ENCODE assay signal across 1 cellular context in the genomic region with DNA sequence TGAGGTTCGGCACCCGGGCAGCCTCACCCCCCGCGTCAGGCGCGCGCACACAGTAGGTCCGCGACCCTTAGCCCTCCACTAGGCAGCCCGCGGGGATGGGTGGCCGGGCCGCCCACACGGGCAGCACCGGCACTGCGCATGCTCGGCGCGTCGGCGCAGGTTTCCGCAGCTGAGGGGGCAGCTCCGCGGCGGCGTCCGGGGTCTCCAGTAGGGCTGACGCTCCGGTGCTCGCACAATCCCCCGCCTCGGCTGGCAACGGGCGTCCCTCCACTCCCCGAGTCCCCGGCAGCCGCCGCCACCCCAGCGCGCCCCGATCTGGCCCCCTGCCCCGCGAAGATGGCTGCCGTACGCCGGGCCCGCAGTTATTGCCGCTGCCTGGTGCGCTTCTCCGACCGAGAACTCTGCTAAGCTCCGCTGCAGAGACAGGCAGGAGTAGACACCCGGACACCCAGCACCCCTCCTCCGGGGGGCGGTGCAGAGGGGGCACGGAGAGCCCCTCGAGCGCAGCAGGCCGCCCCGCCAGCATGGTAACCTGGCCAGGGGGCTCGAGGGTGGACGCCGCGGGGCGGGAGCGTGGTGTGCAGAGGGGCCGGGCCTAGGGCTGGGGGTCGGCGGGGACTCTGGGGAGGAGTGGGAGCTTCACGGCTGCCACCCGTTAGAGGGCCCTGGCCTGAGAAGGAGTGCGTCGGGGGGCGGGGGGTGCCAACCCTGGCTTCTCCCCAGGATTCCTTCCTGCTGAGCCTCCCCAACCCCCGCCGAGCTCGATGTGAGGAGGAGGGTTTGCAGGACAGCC.
TF ChIP-seq lines count a peak whose summit lies in the region.

Gene FBXO9, plus strand, starts transcription at position 139 of the 793 bp plus-strand sequence. Its CDS starts 386 bp downstream, at position 525.

TF ChIP-seq in HepG2, 621 proteins besides CTCF, POLR2A, EP300 and RAD21 (continued from another document and continues in another):
- TF ChIP-seq CSRNP2 (CRISPR knock-in tag; conservative IDR thresholded peaks at IDR 0.05; ENCODE audit: low read depth): 0 out of 2 replicates have a peak, but pooled peaks have one; percentile 51
- peak; percentile 41 for TF ChIP-seq ZNF281 (CRISPR knock-in tag; IDR thresholded peaks at IDR 0.05; ENCODE audit: borderline replicate concordance)
- no peak for TF ChIP-seq RFX1 (IDR thresholded peaks at IDR 0.05)
- TF ChIP-seq, protein P1, sequence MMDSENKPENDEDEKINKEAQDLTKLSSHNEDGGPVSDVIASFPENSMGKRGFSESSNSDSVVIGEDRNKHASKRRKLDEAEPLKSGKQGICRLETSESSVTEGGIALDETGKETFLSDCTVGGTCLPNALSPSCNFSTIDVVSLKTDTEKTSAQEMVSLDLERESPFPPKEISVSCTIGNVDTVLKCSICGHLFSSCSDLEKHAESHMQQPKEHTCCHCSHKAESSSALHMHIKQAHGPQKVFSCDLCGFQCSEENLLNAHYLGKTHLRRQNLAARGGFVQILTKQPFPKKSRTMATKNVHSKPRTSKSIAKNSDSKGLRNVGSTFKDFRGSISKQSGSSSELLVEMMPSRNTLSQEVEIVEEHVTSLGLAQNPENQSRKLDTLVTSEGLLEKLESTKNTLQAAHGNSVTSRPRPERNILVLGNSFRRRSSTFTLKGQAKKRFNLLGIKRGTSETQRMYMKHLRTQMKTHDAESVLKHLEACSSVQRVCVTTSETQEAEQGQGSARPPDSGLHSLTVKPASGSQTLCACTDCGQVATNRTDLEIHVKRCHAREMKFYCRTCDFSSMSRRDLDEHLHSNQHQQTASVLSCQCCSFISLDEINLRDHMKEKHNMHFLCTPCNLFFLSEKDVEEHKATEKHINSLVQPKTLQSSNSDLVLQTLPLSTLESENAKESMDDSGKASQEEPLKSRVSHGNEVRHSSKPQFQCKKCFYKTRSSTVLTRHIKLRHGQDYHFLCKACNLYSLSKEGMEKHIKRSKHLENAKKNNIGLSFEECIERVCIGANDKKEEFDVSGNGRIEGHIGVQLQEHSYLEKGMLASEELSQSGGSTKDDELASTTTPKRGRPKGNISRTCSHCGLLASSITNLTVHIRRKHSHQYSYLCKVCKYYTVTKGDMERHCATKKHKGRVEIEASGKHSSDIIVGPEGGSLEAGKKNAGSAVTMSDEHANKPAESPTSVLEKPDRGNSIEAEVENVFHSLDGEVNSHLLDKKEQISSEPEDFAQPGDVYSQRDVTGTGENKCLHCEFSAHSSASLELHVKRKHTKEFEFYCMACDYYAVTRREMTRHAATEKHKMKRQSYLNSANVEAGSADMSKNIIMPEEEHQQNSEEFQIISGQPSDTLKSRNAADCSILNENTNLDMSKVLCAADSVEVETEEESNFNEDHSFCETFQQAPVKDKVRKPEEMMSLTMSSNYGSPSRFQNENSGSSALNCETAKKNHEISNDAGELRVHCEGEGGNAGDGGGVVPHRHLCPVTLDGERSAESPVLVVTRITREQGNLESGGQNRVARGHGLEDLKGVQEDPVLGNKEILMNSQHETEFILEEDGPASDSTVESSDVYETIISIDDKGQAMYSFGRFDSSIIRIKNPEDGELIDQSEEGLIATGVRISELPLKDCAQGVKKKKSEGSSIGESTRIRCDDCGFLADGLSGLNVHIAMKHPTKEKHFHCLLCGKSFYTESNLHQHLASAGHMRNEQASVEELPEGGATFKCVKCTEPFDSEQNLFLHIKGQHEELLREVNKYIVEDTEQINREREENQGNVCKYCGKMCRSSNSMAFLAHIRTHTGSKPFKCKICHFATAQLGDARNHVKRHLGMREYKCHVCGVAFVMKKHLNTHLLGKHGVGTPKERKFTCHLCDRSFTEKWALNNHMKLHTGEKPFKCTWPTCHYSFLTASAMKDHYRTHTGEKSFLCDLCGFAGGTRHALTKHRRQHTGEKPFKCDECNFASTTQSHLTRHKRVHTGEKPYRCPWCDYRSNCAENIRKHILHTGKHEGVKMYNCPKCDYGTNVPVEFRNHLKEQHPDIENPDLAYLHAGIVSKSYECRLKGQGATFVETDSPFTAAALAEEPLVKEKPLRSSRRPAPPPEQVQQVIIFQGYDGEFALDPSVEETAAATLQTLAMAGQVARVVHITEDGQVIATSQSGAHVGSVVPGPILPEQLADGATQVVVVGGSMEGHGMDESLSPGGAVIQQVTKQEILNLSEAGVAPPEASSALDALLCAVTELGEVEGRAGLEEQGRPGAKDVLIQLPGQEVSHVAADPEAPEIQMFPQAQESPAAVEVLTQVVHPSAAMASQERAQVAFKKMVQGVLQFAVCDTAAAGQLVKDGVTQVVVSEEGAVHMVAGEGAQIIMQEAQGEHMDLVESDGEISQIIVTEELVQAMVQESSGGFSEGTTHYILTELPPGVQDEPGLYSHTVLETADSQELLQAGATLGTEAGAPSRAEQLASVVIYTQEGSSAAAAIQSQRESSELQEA (CRISPR knock-in tag; IDR thresholded peaks at IDR 0.05; ENCODE audit: not compliant biosample characterization): no peak
- no peak for TF ChIP-seq SIN3B (IDR thresholded peaks at IDR 0.05; ENCODE audit: low read length)
- TF ChIP-seq, protein P2, sequence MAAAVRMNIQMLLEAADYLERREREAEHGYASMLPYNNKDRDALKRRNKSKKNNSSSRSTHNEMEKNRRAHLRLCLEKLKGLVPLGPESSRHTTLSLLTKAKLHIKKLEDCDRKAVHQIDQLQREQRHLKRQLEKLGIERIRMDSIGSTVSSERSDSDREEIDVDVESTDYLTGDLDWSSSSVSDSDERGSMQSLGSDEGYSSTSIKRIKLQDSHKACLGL (CRISPR knock-in tag; IDR thresholded peaks at IDR 0.05): peak; percentile 81
- peak; percentile 92 for TF ChIP-seq UBTF (CRISPR knock-in tag; IDR thresholded peaks at IDR 0.05)
- TF ChIP-seq ZNF652 (CRISPR knock-in tag; IDR thresholded peaks at IDR 0.05; ENCODE audit: borderline replicate concordance, low read depth): no peak
- TF ChIP-seq SP2 (CRISPR knock-in tag; IDR thresholded peaks at IDR 0.05): peak; percentile 37; the same call in 1 of the 2 replicates
- TF ChIP-seq FOXA1 (IDR thresholded peaks at IDR 0.05): no peak
- no peak for TF ChIP-seq FOXA1 (CRISPR knock-in tag; IDR thresholded peaks at IDR 0.05)
- TF ChIP-seq ZNF619 (CRISPR knock-in tag; IDR thresholded peaks at IDR 0.05): no peak
- TF ChIP-seq ZNF10 (CRISPR knock-in tag; IDR thresholded peaks at IDR 0.05; ENCODE audit: borderline replicate concordance, low read depth): no peak
- no peak for TF ChIP-seq ELK4 (CRISPR knock-in tag; IDR thresholded peaks at IDR 0.05; ENCODE audit: borderline replicate concordance)
- TF ChIP-seq PRPF4 (IDR thresholded peaks at IDR 0.05; ENCODE audit: low read depth, low read length, poor library complexity, severe bottlenecking): no peak
- peak; percentile 28; the same call in 1 of the 2 replicates for TF ChIP-seq ZNF431 (CRISPR knock-in tag; IDR thresholded peaks at IDR 0.05; ENCODE audit: borderline replicate concordance, low read depth)
- no peak for TF ChIP-seq NFYC (CRISPR knock-in tag; IDR thresholded peaks at IDR 0.05)
- no peak for TF ChIP-seq ZNF496 (CRISPR knock-in tag; IDR thresholded peaks at IDR 0.05; ENCODE audit: insufficient replicate concordance)
- TF ChIP-seq SMAD9 (CRISPR knock-in tag; IDR thresholded peaks at IDR 0.05): no peak; the same call in 1 of the 2 replicates
- TF ChIP-seq ZNF563 (CRISPR knock-in tag; IDR thresholded peaks at IDR 0.05): peak; percentile 83; the same call in 1 of the 2 replicates
- peak; percentile 95 for TF ChIP-seq REL (CRISPR knock-in tag; conservative IDR thresholded peaks at IDR 0.05)
- no peak for TF ChIP-seq HNRNPK (IDR thresholded peaks at IDR 0.05; ENCODE audit: low read depth, low read length, poor library complexity, severe bottlenecking)
- no peak for TF ChIP-seq CREB1 (IDR thresholded peaks at IDR 0.05)
- TF ChIP-seq CREB1 (CRISPR knock-in tag; IDR thresholded peaks at IDR 0.05): no peak
- no peak for TF ChIP-seq ZNF530 (CRISPR knock-in tag; IDR thresholded peaks at IDR 0.05; ENCODE audit: low read depth)
- TF ChIP-seq TEAD2 (CRISPR knock-in tag; IDR thresholded peaks at IDR 0.05): no peak
- no peak for TF ChIP-seq ZFAT (CRISPR knock-in tag; conservative IDR thresholded peaks at IDR 0.05)
- no peak for TF ChIP-seq RBAK (CRISPR knock-in tag; IDR thresholded peaks at IDR 0.05)
- TF ChIP-seq PCBP2 (optimal IDR thresholded peaks at IDR 0.05; ENCODE audit: low read depth, low read length, poor library complexity, severe bottlenecking): no peak
- TF ChIP-seq ZNF260 (CRISPR knock-in tag; IDR thresholded peaks at IDR 0.05; ENCODE audit: borderline replicate concordance, low read depth): 0 out of 2 replicates have a peak, but pooled peaks have one; percentile 24
- no peak for TF ChIP-seq KDM6A (CRISPR knock-in tag; IDR thresholded peaks at IDR 0.05; ENCODE audit: low read depth)
